ENCODE assay signal across 27 cellular contexts in the genomic region with DNA sequence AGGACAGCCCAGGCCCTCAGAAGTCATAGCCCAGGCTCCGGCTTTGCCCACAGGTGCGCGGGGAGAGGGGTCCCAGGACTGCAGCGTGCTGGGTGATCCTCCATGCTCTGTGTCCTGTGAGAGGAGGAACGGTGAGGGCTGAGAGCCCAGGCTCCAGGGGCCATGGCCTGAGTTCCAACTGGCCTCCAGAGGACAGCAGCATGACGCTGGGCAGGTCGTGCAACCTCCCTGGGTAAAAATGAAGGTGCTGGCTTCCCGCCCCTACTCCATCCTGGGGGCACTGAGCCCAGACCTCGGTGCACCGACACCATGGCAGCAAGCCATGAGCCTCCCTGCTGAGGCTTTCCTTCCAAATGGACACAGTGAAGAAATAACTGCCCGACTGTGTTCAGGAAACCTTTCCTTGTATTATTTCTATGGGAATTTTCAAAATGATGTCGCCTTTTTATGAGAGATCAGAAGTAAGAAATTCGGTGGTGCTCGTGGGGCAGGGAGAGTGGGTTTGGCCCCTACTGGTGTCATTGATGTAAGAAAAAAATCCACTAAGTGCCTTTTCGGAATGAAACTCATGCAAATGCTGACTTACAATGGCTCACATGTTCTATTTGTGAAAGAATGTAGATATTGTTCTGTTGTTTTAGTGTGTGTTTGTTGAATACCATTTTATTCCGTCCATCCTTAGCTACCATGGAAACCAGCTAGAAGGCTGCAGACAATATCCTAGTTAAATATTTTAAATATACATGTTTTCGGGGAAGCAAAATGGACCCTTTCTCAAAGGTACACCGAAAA.
DNase-seq lines count a peak whose midpoint lies in the region; ATAC-seq and TF ChIP-seq lines count a peak whose summit lies in the region.
"Had no signal": no experiment of that assay in that cellular context is flagged by ENCODE, and none has a peak within 500 bp of the region (broad histone marks: within the 10 kb centered on the region; RNA-seq: fewer than 3 reads in every experiment).

No MANE protein-coding gene starts in this region.

- intact Hi-C loops in sciatic nerve (cut with DNase I): no loop called here

- H3K27me3 Mint-ChIP-seq in brain: no peaks in the 10 kb centered on the region
- H3K27me3 Mint-ChIP-seq: activated CD4-positive, alpha-beta memory T cell treated with anti-CD3 and anti-CD28 coated beads, Interleukin-2, amount 10 ng/mL, durations not matched to agents 7 days and 5 days; B cell had no signal

- peak overlapping the region in 1 of 5 experiments; percentile 44 for H3K4me3 Mint-ChIP-seq in brain
- H3K4me3 Mint-ChIP-seq: activated CD4-positive, alpha-beta memory T cell treated with anti-CD3 and anti-CD28 coated beads, Interleukin-2, amount 10 ng/mL, durations not matched to agents 7 days and 5 days; B cell; CD8-positive, alpha-beta T cell; nephron; T-helper 1 cell treated with Interleukin-12 subunit alpha and Interleukin-12 subunit beta and Interleukin-4 antibody, amounts not matched to agents 30 μg/mL and 1 μg/mL, for 36 hours had no signal

- ATAC-seq in sciatic nerve (no peak), HG03378 (IDR thresholded peaks at IDR 0.05; ENCODE audit: unreplicated experiment) (no peak)
- ATAC-seq: CD8-positive, alpha-beta T cell; mucosa of descending colon; right cardiac atrium had no signal

- H3K9me3 Mint-ChIP-seq in brain: no peaks in the 10 kb centered on the region
- H3K9me3 Mint-ChIP-seq: activated CD4-positive, alpha-beta memory T cell treated with anti-CD3 and anti-CD28 coated beads, Interleukin-2, amount 10 ng/mL, durations not matched to agents 7 days and 5 days; CD8-positive, alpha-beta T cell; nephron; T-helper 1 cell treated with Interleukin-12 subunit alpha and Interleukin-12 subunit beta and Interleukin-4 antibody, amounts not matched to agents 30 μg/mL and 1 μg/mL, for 36 hours had no signal

- H3K27me3 ChIP-seq in layer of hippocampus (ENCODE audit: control insufficient read depth, insufficient read depth, low read length): no peaks in the 10 kb centered on the region
- H3K27me3 ChIP-seq: ovary, thyroid gland had no signal

- TF ChIP-seq CTCF in brain (conservative IDR thresholded peaks at IDR 0.05): no peak

- no peaks in the 10 kb centered on the region for H3K36me3 Mint-ChIP-seq in brain
- H3K36me3 Mint-ChIP-seq: CD8-positive, alpha-beta T cell had no signal

- DNase-seq in Ammon's horn (ENCODE audit: low spot score) (peak; percentile 65), sciatic nerve (ENCODE audit: low spot score) (peak; percentile 21), NCI-H2029 treated with DMSO at 0.1 percent for 48 hours (lab: John Stamatoyannopoulos, UW) (no peak), MV-4-11 (lab: John Stamatoyannopoulos, UW) (no peak), NCI-H1694 treated with DMSO at 0.1 percent for 48 hours (lab: John Stamatoyannopoulos, UW) (no peak)
- DNase-seq: activated CD4-positive, alpha-beta memory T cell treated with anti-CD3 and anti-CD28 coated beads, Interleukin-2, amount 10 ng/mL, durations not matched to agents 7 days and 5 days; activated CD4-positive, CD25-positive, alpha-beta regulatory T cell treated with anti-CD3 and anti-CD28 coated beads, Interleukin-2, amount 50 U/mL, for 72 hours; CD8-positive, alpha-beta T cell; cerebellar nuclear complex; DMS 273 treated with DMSO at 0.1 percent for 48 hours; EL; KBM-7; mucosa of descending colon; NCI-H446; NCI-H82; ovary; right cardiac atrium; stimulated activated naive CD4-positive, alpha-beta T cell; thyroid gland had no signal

- H3K4me1 Mint-ChIP-seq in brain: peaks cover 33% of the 10 kb centered on the region
- H3K4me1 Mint-ChIP-seq: activated CD4-positive, alpha-beta memory T cell treated with anti-CD3 and anti-CD28 coated beads, Interleukin-2, amount 10 ng/mL, durations not matched to agents 7 days and 5 days; B cell; nephron had no signal

- H3K27ac Mint-ChIP-seq in brain: peak overlapping the region; percentile 47 to 92 (median 69)
- H3K27ac Mint-ChIP-seq: activated CD4-positive, alpha-beta memory T cell treated with anti-CD3 and anti-CD28 coated beads, Interleukin-2, amount 10 ng/mL, durations not matched to agents 7 days and 5 days; B cell; CD8-positive, alpha-beta T cell; nephron; T-helper 1 cell treated with Interleukin-12 subunit alpha and Interleukin-12 subunit beta and Interleukin-4 antibody, amounts not matched to agents 30 μg/mL and 1 μg/mL, for 36 hours had no signal

- peak overlapping the region; percentile 92 for H3K27ac ChIP-seq in layer of hippocampus (ENCODE audit: low read depth, low read length)
- H3K27ac ChIP-seq: ovary, RWPE1, SK-N-MC, thyroid gland had no signal

Comparison
In these comparisons a context has a peak if more than half of its experiments do, and no peak if none do; other contexts are left out.
1. DNase-seq: peak in Ammon's horn (single experiment) and sciatic nerve (single experiment); none in NCI-H2029 treated with DMSO at 0.1 percent for 48 hours (single experiment), MV-4-11 (single experiment) and NCI-H1694 treated with DMSO at 0.1 percent for 48 hours (single experiment).